Comparison of ENCODE assay signal across 8 cellular contexts in the genomic region with DNA sequence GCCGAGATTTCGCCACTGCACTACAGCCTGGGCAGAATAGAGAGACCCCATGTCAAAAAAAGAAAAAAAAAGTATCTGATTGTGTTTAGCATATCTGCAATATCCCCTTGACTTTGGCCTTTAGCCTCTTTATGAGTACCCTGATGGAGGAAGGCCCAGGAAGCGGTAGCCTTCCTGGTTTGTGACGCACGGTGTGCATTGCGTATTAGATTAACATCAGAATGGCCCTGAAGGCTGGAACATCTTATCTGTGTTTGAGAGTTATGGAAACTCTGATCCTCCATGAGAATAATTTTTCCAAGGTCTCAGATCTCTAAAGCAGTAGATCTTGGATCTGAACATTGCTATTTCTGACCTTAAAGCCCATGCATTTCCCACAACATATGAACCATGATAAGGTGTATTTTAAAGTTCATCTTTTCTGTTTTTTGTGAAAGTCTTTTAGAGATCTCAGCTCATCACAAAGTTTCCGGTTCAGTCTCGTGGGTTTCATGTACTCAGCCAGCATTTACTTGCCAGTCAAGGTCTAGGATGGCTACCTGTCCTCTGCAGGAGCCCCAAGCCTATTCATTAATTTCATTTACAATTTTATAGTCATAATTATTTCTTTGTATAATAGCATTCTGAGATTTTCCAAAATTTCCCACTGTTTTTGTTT. TPM values are rescaled to one million over a fixed set of nuclear protein-coding genes. Genes with fewer than 3 reads are reported as not detected.
DNase-seq lines count a peak whose midpoint lies in the region; ATAC-seq and TF ChIP-seq lines count a peak whose summit lies in the region.

No MANE protein-coding gene starts in this region.

- H3K9me3 Mint-ChIP-seq in memory B cell, result no peaks in the 10 kb centered on the region

- peak overlapping the region; percentile 80 for H3K27ac Mint-ChIP-seq in memory B cell

- H3K4me3 Mint-ChIP-seq in memory B cell, result peak overlapping the region; percentile 89

- H3K36me3 ChIP-seq in heart right ventricle (no peaks in the 10 kb centered on the region), ascending aorta (no peaks in the 10 kb centered on the region), upper lobe of right lung (no peaks in the 10 kb centered on the region), aorta (ENCODE audit: control insufficient read depth in 1 of 2, insufficient read depth in 2 of 2, low read length in 1 of 2) (no peaks in the 10 kb centered on the region)

- H3K4me1 Mint-ChIP-seq in memory B cell, result peaks cover 28% of the 10 kb centered on the region

- DNase-seq in heart right ventricle (no peak), Right ventricle myocardium inferior (ENCODE audit: missing footprints) (no peak), ascending aorta (ENCODE audit: low spot score in 2 of 2) (no peak), memory B cell (ENCODE audit: low spot score in 2 of 2) (no peak), upper lobe of right lung (no peak), foreskin melanocyte (no peak), aorta (no peak)
- DNase-seq in stimulated activated CD4-positive, alpha-beta T cell treated with anti-CD3 and anti-CD28 coated beads, Interleukin-15, amount 100 ng/mL, for 24 hours, result no peak

- H3K36me3 Mint-ChIP-seq in memory B cell, result no peaks in the 10 kb centered on the region

- peaks cover 0 to 41% (median 35%) of the 10 kb centered on the region in 9 donors for H3K4me1 ChIP-seq in heart right ventricle
- H3K4me1 ChIP-seq in ascending aorta, result peaks cover 0 to 17% of the 10 kb centered on the region in 2 donors
- peaks cover 29% of the 10 kb centered on the region for H3K4me1 ChIP-seq in upper lobe of right lung
- H3K4me1 ChIP-seq in aorta (ENCODE audit: control insufficient read depth in 1 of 2, insufficient read depth in 2 of 2, low read length in 2 of 2), result peaks cover 0 to 3% of the 10 kb centered on the region in 2 donors

- WGBS in heart right ventricle, 2 donors, result 78 to 80% methylated on average over 8 of the region's 8 CpGs
- 85 to 90% methylated on average over 8 of the region's 8 CpGs for WGBS in aorta, 2 donors

- no peak for ATAC-seq in heart right ventricle
- ATAC-seq in Right ventricle myocardium inferior, result no peak
- ATAC-seq in memory B cell (ENCODE audit: low read depth), result no peak
- no peak for ATAC-seq in upper lobe of right lung
- ATAC-seq in aorta (ENCODE audit: low FRiP score), result no peak

- H3K27ac ChIP-seq in heart right ventricle (peak overlapping the region in 9 of 10 donors; percentile 92 to 96 (median 94)), ascending aorta (peak overlapping the region; percentile 87 to 96), upper lobe of right lung (no peak overlapping the region), aorta (ENCODE audit: low read depth in 1 of 2, low read length in 2 of 2) (peak overlapping the region in 1 of 2 donors; percentile 19)

- no peak for TF ChIP-seq CTCF in heart right ventricle (IDR thresholded peaks at IDR 0.05)
- TF ChIP-seq CTCF in ascending aorta (IDR thresholded peaks at IDR 0.05), result no peak
- no peak for TF ChIP-seq CTCF in upper lobe of right lung (IDR thresholded peaks at IDR 0.05)

- H3K27me3 ChIP-seq in heart right ventricle, result no peaks in the 10 kb centered on the region
- no peaks in the 10 kb centered on the region for H3K27me3 ChIP-seq in ascending aorta
- H3K27me3 ChIP-seq in upper lobe of right lung, result no peaks in the 10 kb centered on the region
- no peaks in the 10 kb centered on the region for H3K27me3 ChIP-seq in aorta (ENCODE audit: control insufficient read depth in 1 of 2, insufficient read depth in 2 of 2, low read length in 1 of 2)

- H3K9me3 ChIP-seq in heart right ventricle (no peaks in the 10 kb centered on the region), ascending aorta (no peaks in the 10 kb centered on the region), upper lobe of right lung (no peaks in the 10 kb centered on the region), aorta (ENCODE audit: control insufficient read depth, low read length) (no peaks in the 10 kb centered on the region)

- H3K27me3 Mint-ChIP-seq in memory B cell, result no peaks in the 10 kb centered on the region

- H3K4me3 ChIP-seq in heart right ventricle (peak overlapping the region; percentile 55 to 94 (median 88)), ascending aorta (peak overlapping the region; percentile 95 to 98), upper lobe of right lung (peak overlapping the region; percentile 84), aorta (ENCODE audit: low read length in 2 of 2) (peak overlapping the region in 1 of 2 donors; percentile 88)

- intact Hi-C loops in heart right ventricle (cut with DNase I) (loop anchor here in 4 of 10 donors (2.0 to 10.0 kb wide), 5 partner anchors 52 to 484 kb away; a partner anchor contains a TSS), Right ventricle myocardium inferior (cut with DNase I) (no loop called here), ascending aorta (cut with DNase I) (loop anchor here (1.0 to 2.0 kb wide), 2 partner anchors 52 to 133 kb away; a partner anchor contains a TSS), upper lobe of right lung (cut with DNase I) (no loop called here), aorta (cut with DNase I) (loop anchor here in 1 of 2 donors (10.0 kb wide), 2 partner anchors 134 to 484 kb away; a partner anchor contains a TSS)

RNA-seq across cellular contexts. Expression of a gene that starts 0.7 kb away (rescaled TPM):
- total RNA-seq in heart right ventricle, result 10 to 100 TPM; 18.4 to 30.3 (median 22.0) TPM
- 10 to 100 TPM; 11.5 to 12.2 TPM for polyA plus RNA-seq in heart right ventricle
- total RNA-seq in Right ventricle myocardium inferior, result 22.5 TPM
- total RNA-seq in ascending aorta, result 17.6 TPM
- 21.6 TPM for total RNA-seq in upper lobe of right lung
- total RNA-seq in aorta, result 1 to 10 TPM; 8.0 to 8.9 TPM
- 10 to 100 TPM in 1 of 2 donors, 1 to 10 TPM in 1; 6.4 to 15.5 TPM for polyA plus RNA-seq in aorta
